In genomic region chr7:143304938-143305337, GRCh38 we compare ENCODE assay signal across 20 cellular contexts. TPM values are rescaled to one million over a fixed set of nuclear protein-coding genes. Genes with fewer than 3 reads are reported as not detected.
DNase-seq lines count a peak whose midpoint lies in the region; ATAC-seq and TF ChIP-seq lines count a peak whose summit lies in the region.
"Had no signal": no experiment of that assay in that cellular context is flagged by ENCODE, and none has a peak within 500 bp of the region (broad histone marks: within the 10 kb centered on the region; RNA-seq: fewer than 3 reads in every experiment).

No MANE protein-coding gene starts in this region.

- H3K27ac Mint-ChIP-seq in activated CD4-positive, alpha-beta T cell treated with anti-CD3 and anti-CD28 coated beads for 36 hours, result peak overlapping the region; percentile 52
- peak overlapping the region; percentile 49 for H3K27ac Mint-ChIP-seq in dendritic cell treated with granulocyte-macrophage colony-stimulating factor and Interleukin-4, amounts not matched to agents 40 ng/mL and 50 ng/mL, for 4 days

- intact Hi-C loops in activated CD4-positive, alpha-beta T cell treated with anti-CD3 and anti-CD28 coated beads for 36 hours (cut with DNase I, micrococcal nuclease), result loop anchor here (1.0 to 5.0 kb wide), 2 partner anchors 65 to 112 kb away; no protein-coding TSS in a partner anchor
- intact Hi-C loops in Panc1 (cut with micrococcal nuclease; ENCODE audit: unreplicated experiment), result loop anchor here (2.0 kb wide), 1 partner anchor 64 kb away; no protein-coding TSS in a partner anchor
- intact Hi-C loops in dendritic cell treated with granulocyte-macrophage colony-stimulating factor and Interleukin-4, amounts not matched to agents 40 ng/mL and 50 ng/mL, for 4 days (cut with micrococcal nuclease), result loop anchor here (1.0 to 10.0 kb wide), 3 partner anchors 9 to 300 kb away; no protein-coding TSS in a partner anchor

- H3K4me1 Mint-ChIP-seq in activated CD4-positive, alpha-beta T cell treated with anti-CD3 and anti-CD28 coated beads for 36 hours, result peaks cover 42% of the 10 kb centered on the region
- H3K4me1 Mint-ChIP-seq in dendritic cell treated with granulocyte-macrophage colony-stimulating factor and Interleukin-4, amounts not matched to agents 40 ng/mL and 50 ng/mL, for 4 days (ENCODE audit: low read depth), result peaks cover 82% of the 10 kb centered on the region

- H3K9me3 Mint-ChIP-seq in activated CD4-positive, alpha-beta T cell treated with anti-CD3 and anti-CD28 coated beads for 36 hours (ENCODE audit: low read depth), result no peaks in the 10 kb centered on the region
- H3K9me3 Mint-ChIP-seq in dendritic cell treated with granulocyte-macrophage colony-stimulating factor and Interleukin-4, amounts not matched to agents 40 ng/mL and 50 ng/mL, for 4 days, result no peaks in the 10 kb centered on the region
- H3K9me3 Mint-ChIP-seq: immature natural killer cell had no signal

- H3K4me3 ChIP-seq in Panc1 (ENCODE audit: low read depth in 2 of 2, low read length in 2 of 2), result no peak overlapping the region
- H3K4me3 ChIP-seq: esophagus muscularis mucosa, hepatocyte, PC-9, upper lobe of right lung had no signal

- no peaks in the 10 kb centered on the region for H3K27me3 ChIP-seq in Panc1 (ENCODE audit: control insufficient read depth, insufficient read depth, low read length)
- H3K27me3 ChIP-seq: brain microvascular endothelial cell, esophagus muscularis mucosa, hepatocyte, upper lobe of right lung had no signal

- H3K4me3 Mint-ChIP-seq in activated CD4-positive, alpha-beta T cell treated with anti-CD3 and anti-CD28 coated beads for 36 hours, result no peak overlapping the region
- no peak overlapping the region for H3K4me3 Mint-ChIP-seq in dendritic cell treated with granulocyte-macrophage colony-stimulating factor and Interleukin-4, amounts not matched to agents 40 ng/mL and 50 ng/mL, for 4 days
- H3K4me3 Mint-ChIP-seq: immature natural killer cell had no signal

- in situ Hi-C loops in Panc1 (cut with HindIII; ENCODE audit: low pct_unique_long_range_greater_than_20kb, low sequenced_read_pairs), result no loop called here

- no peak for ATAC-seq in activated CD4-positive, alpha-beta T cell treated with anti-CD3 and anti-CD28 coated beads for 36 hours
- ATAC-seq in Panc1, result 0 out of 2 replicates have a peak, but pooled peaks have one; percentile 38
- no peak for ATAC-seq in GM18907 (IDR thresholded peaks at IDR 0.05; ENCODE audit: unreplicated experiment)

- H3K36me3 ChIP-seq in Panc1 (ENCODE audit: control insufficient read depth, insufficient read depth, low read length), result peaks cover 37% of the 10 kb centered on the region

- POLR2A ChIA-PET in activated CD4-positive, alpha-beta T cell treated with anti-CD3 and anti-CD28 coated beads for 36 hours (lab: Charles Lee), result interaction anchor here (0.6 kb wide), 1 partner anchor 90 kb away, joined by 3 read pairs; no protein-coding TSS in a partner anchor
- POLR2A ChIA-PET in Panc1 (lab: Charles Lee), result no interaction called here

- no peak overlapping the region for H3K27ac ChIP-seq in Panc1 (ENCODE audit: low read length)
- H3K27ac ChIP-seq: brain microvascular endothelial cell, esophagus muscularis mucosa, hepatocyte, PC-9, upper lobe of right lung had no signal

- CTCF ChIA-PET in activated CD4-positive, alpha-beta T cell treated with anti-CD3 and anti-CD28 coated beads for 36 hours (lab: Charles Lee), result interaction anchor here (0.6 to 4.8 kb wide), 12 partner anchors 9 to 98 kb away, joined by 3 to 44 read pairs (median 5); no protein-coding TSS in a partner anchor
- CTCF ChIA-PET in Panc1 (lab: Charles Lee), result no interaction called here

- no peak for DNase-seq in activated CD4-positive, alpha-beta T cell treated with anti-CD3 and anti-CD28 coated beads for 36 hours
- DNase-seq in activated CD4-positive, alpha-beta T cell treated with anti-CD3 and anti-CD28 coated beads for 1 hour, result no peak
- DNase-seq in Panc1 (ENCODE audit: low read depth, low spot score), result no peak
- DNase-seq in NCI-H187 treated with DMSO at 0.1 percent for 48 hours (lab: John Stamatoyannopoulos, UW), result no peak
- DNase-seq: foreskin melanocyte, NCI-H2171 treated with DMSO at 0.1 percent for 48 hours, NCI-H524 treated with DMSO at 0.1 percent for 48 hours, SIG-M5 had no signal

- no peaks in the 10 kb centered on the region for H3K4me1 ChIP-seq in Panc1 (ENCODE audit: control insufficient read depth, insufficient read depth, low read length)

- no peak for TF ChIP-seq CTCF in Panc1 (IDR thresholded peaks at IDR 0.05)

- BruUV-seq in Panc1 (replicated peaks; lab: Mats Ljungman, UMichigan), result no TSS peak

- no peaks in the 10 kb centered on the region for H3K27me3 Mint-ChIP-seq in activated CD4-positive, alpha-beta T cell treated with anti-CD3 and anti-CD28 coated beads for 36 hours
- no peaks in the 10 kb centered on the region for H3K27me3 Mint-ChIP-seq in dendritic cell treated with granulocyte-macrophage colony-stimulating factor and Interleukin-4, amounts not matched to agents 40 ng/mL and 50 ng/mL, for 4 days

- no peaks in the 10 kb centered on the region for H3K9me3 ChIP-seq in Panc1 (ENCODE audit: control insufficient read depth, insufficient read depth, low read depth, low read length)
- H3K9me3 ChIP-seq: esophagus muscularis mucosa, upper lobe of right lung had no signal

- H3K36me3 Mint-ChIP-seq in activated CD4-positive, alpha-beta T cell treated with anti-CD3 and anti-CD28 coated beads for 36 hours (ENCODE audit: low read depth), result peaks cover 86% of the 10 kb centered on the region
- peaks cover 84% of the 10 kb centered on the region for H3K36me3 Mint-ChIP-seq in dendritic cell treated with granulocyte-macrophage colony-stimulating factor and Interleukin-4, amounts not matched to agents 40 ng/mL and 50 ng/mL, for 4 days (ENCODE audit: low read depth)

RNA-seq across cellular contexts. Expression of gene CLCN1, which starts 11.0 kb away (rescaled TPM):
- total RNA-seq in activated CD4-positive, alpha-beta T cell treated with anti-CD3 and anti-CD28 coated beads for 36 hours, result under 1 TPM; 0.07 to 0.09 TPM
- total RNA-seq in Panc1 (2021; ENCODE audit: unreplicated experiment), result 0.15 TPM
- 0.21 TPM for polyA plus RNA-seq in Panc1 (2012; ENCODE audit: insufficient read length)
- total RNA-seq: A172, esophagus muscularis mucosa, hepatocyte, left lobe of liver, LHCN-M2, PC-9, renal cortical epithelial cell, upper lobe of right lung had no signal

RNA-seq across cellular contexts. Expression of gene CASP2, which starts 16.8 kb away (rescaled TPM):
- 100 to 1,000 TPM in 1 of 2 experiments, 10 to 100 TPM in 1; 91.1 to 106 TPM for total RNA-seq in activated CD4-positive, alpha-beta T cell treated with anti-CD3 and anti-CD28 coated beads for 36 hours
- total RNA-seq in Panc1 (2021; ENCODE audit: unreplicated experiment), result 47.4 TPM
- 18.7 TPM for polyA plus RNA-seq in Panc1 (2012; ENCODE audit: insufficient read length)

RNA-seq across cellular contexts. Expression of gene TMEM139, which starts 20.2 kb away (rescaled TPM):
- 1 to 10 TPM; 1.2 to 2.3 TPM for total RNA-seq in activated CD4-positive, alpha-beta T cell treated with anti-CD3 and anti-CD28 coated beads for 36 hours
- 2.0 TPM for total RNA-seq in Panc1 (2021; ENCODE audit: unreplicated experiment)
- 2.4 TPM for polyA plus RNA-seq in Panc1 (2012; ENCODE audit: insufficient read length)
- total RNA-seq: LHCN-M2 had no signal
- polyA plus RNA-seq: immature natural killer cell had no signal

RNA-seq across cellular contexts. Expression of gene GSTK1, which starts 41.7 kb away (rescaled TPM):
- 100 to 1,000 TPM; 176 to 219 TPM for total RNA-seq in activated CD4-positive, alpha-beta T cell treated with anti-CD3 and anti-CD28 coated beads for 36 hours
- total RNA-seq in Panc1 (2021; ENCODE audit: unreplicated experiment), result 100 TPM
- polyA plus RNA-seq in Panc1 (2012; ENCODE audit: insufficient read length), result 94.9 TPM

RNA-seq across cellular contexts. Expression of gene FAM131B, which starts 57.6 kb away (rescaled TPM):
- 1 to 10 TPM; 1.7 to 1.8 TPM for total RNA-seq in activated CD4-positive, alpha-beta T cell treated with anti-CD3 and anti-CD28 coated beads for 36 hours
- total RNA-seq in Panc1 (2021; ENCODE audit: unreplicated experiment), result 1.5 TPM
- polyA plus RNA-seq in Panc1 (2012; ENCODE audit: insufficient read length), result 1.9 TPM
